Comparison of ENCODE assay signal across 21 cellular contexts in the genomic region with DNA sequence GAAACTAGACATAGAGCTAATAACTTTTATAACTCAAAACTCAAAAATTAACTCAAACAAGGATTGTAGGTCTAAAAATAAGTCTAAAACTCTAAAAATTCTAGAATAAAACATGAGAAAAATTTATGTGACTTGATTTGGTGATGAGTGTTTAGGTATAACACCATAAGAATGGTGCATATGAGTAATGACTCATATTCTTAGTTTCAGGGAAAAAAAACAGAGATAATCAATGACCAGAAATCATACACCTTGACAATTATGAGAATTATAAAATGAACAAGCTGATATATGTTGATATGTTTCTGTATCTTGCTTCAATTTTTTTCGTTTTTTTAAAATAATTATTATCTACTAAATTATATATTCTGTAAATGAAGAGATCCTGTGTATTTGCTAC.
A peak's percentile ranks its signal among the peaks of the same experiment; 100 is the strongest.
DNase-seq lines count a peak whose midpoint lies in the region; ATAC-seq, FAIRE-seq and TF ChIP-seq lines count a peak whose summit lies in the region.
"Had no signal": no experiment of that assay in that cellular context is flagged by ENCODE, and none has a peak within 500 bp of the region (broad histone marks: within the 10 kb centered on the region; RNA-seq: fewer than 3 reads in every experiment).

No MANE protein-coding gene starts in this region.

- no peak overlapping the region for H3K4me3 ChIP-seq in psoas muscle
- H3K4me3 ChIP-seq: A549, GM23338 had no signal

- WGBS in psoas muscle, 3 donors = 42 to 55% (median 53%) methylated on average over 1 of the region's 1 CpG

- DNase-seq in CD1c-positive myeloid dendritic cell (ENCODE audit: extremely low spot score) = no peak
- no peak for DNase-seq in psoas muscle
- no peak for DNase-seq in SKM-1 (lab: John Stamatoyannopoulos, UW; ENCODE audit: unreplicated experiment)
- DNase-seq: AML-193, GDM1, HCEC 1CT, Karpas-422, KBM-7 had no signal

- no peaks in the 10 kb centered on the region for H3K36me3 ChIP-seq in psoas muscle (ENCODE audit: insufficient read depth in 1 of 2, low read depth in 1 of 2)

- H3K27me3 ChIP-seq in psoas muscle (ENCODE audit: insufficient read depth in 3 of 3, low read length in 2 of 3) = no peaks in the 10 kb centered on the region

- FAIRE-seq in G401.6 (lab: Jason Lieb, UNC) = peak; percentile 8
- FAIRE-seq: D721Med, GM12892, H54, HepG2 had no signal

- H3K9me3 ChIP-seq in psoas muscle = no peaks in the 10 kb centered on the region
- H3K9me3 ChIP-seq: A549 had no signal

- H3K27ac ChIP-seq in psoas muscle = no peak overlapping the region
- H3K27ac ChIP-seq: 22Rv1, A549, C4-2B had no signal

- intact Hi-C loops in psoas muscle (cut with DNase I) = no loop called here

- ATAC-seq in GM18909 (IDR thresholded peaks at IDR 0.05; ENCODE audit: poor library complexity, unreplicated experiment) (peak; percentile 67), HG02981 (IDR thresholded peaks at IDR 0.05; ENCODE audit: unreplicated experiment) (peak; percentile 76), HG03354 (IDR thresholded peaks at IDR 0.05; ENCODE audit: poor library complexity, severe bottlenecking, unreplicated experiment) (peak; percentile 70), psoas muscle (no peak), GM21717 (IDR thresholded peaks at IDR 0.05; ENCODE audit: unreplicated experiment) (no peak)
- ATAC-seq: A549, GM23338, HepG2 had no signal

- no peaks in the 10 kb centered on the region for H3K4me1 ChIP-seq in psoas muscle
- H3K4me1 ChIP-seq: A549 had no signal

- TF ChIP-seq CTCF in psoas muscle (IDR thresholded peaks at IDR 0.05) = no peak

Comparison
In these comparisons a context has a peak if more than half of its experiments do, and no peak if none do; other contexts are left out.
1. ATAC-seq: peak in GM18909 (single experiment), HG02981 (single experiment) and HG03354 (single experiment); none in psoas muscle (0 of 4) and GM21717 (single experiment).